Comparison of ENCODE assay signal across 8 cellular contexts in the genomic region with DNA sequence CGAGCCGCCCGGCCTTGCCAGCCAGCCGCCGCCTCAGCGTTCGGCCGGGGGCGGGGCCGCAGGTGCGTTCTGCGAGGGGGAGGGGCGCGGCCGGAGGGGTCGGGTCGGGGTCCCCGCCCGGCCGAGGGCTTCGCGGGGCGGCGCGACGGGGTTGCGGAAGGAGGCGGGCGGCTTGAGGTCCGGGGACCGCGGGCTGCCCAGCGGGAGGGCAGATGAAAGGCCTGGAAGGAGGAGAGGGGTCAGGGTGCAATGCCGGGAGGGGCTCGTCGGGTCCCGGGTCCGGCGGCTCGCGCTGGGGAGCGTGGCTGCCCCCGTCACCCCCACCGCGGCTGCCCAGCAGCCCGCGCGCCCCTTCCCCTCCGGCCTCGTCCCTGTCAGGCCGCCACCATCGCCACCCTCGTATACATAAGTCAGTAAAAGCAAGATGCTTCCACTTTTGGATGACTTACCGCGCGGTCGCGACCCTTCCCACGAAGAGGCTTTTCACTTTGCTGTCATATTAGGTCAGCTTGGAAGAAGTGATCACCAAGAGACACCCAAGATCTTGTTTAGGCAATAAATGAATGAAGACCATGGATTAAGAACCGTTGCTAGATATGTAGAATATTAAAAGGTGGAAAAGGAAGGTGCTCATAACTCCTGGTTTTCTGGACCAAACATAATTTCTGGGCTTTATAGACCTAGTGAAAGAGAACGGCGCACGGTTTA. TPM values are rescaled to one million over a fixed set of nuclear protein-coding genes. Genes with fewer than 3 reads are reported as not detected.
DNase-seq lines count a peak whose midpoint lies in the region; ATAC-seq and TF ChIP-seq lines count a peak whose summit lies in the region.

No MANE protein-coding gene starts in this region.

- no peak for TF ChIP-seq EP300 in sigmoid colon (IDR thresholded peaks at IDR 0.05)

- DNase-seq in AG04450 (ENCODE audit: low read depth, low spot score) (no peak), heart left ventricle (no peak), sigmoid colon (peak; percentile 61), hepatic stellate cell (ENCODE audit: low spot score) (no peak), GM20000 (ENCODE audit: low spot score) (no peak)
- DNase-seq in activated T-helper 1 cell treated with anti-CD3 and anti-CD28 coated beads, Interleukin-12 subunit alpha, Interleukin-12 subunit beta, Interleukin-2, Interleukin-4 antibody, amounts not matched to agents 30 ng/mL and 10 ng/mL and 1 ng/mL, durations not matched to agents 14 hours and 24 hours and 36 hours (ENCODE audit: low spot score) = no peak

- H3K27ac Mint-ChIP-seq in activated T-helper 1 cell treated with anti-CD3 and anti-CD28 coated beads, Interleukin-12 subunit alpha, Interleukin-12 subunit beta, Interleukin-2, Interleukin-4 antibody, amounts not matched to agents 30 ng/mL and 10 ng/mL and 1 ng/mL, durations not matched to agents 14 hours and 24 hours and 36 hours = peak overlapping the region; percentile 73

- H3K27me3 ChIP-seq in AG04450 (ENCODE audit: control insufficient read depth, insufficient read depth, low read length) (no peaks in the 10 kb centered on the region), heart left ventricle (no peaks in the 10 kb centered on the region), sigmoid colon (no peaks in the 10 kb centered on the region)

- ATAC-seq in GM19043 (IDR thresholded peaks at IDR 0.05; ENCODE audit: low read depth, unreplicated experiment) = peak; percentile 4
- peak; percentile 15 for ATAC-seq in HG03439 (IDR thresholded peaks at IDR 0.05; ENCODE audit: unreplicated experiment)
- peak in 2 of 4 donors; percentile 2 to 6 for ATAC-seq in heart left ventricle

- no peaks in the 10 kb centered on the region for H3K27me3 Mint-ChIP-seq in activated T-helper 1 cell treated with anti-CD3 and anti-CD28 coated beads, Interleukin-12 subunit alpha, Interleukin-12 subunit beta, Interleukin-2, Interleukin-4 antibody, amounts not matched to agents 30 ng/mL and 10 ng/mL and 1 ng/mL, durations not matched to agents 14 hours and 24 hours and 36 hours (ENCODE audit: insufficient read depth)

- TF ChIP-seq CTCF in AG04450 (IDR thresholded peaks at IDR 0.05; ENCODE audit: low read depth, low read length) (no peak), heart left ventricle (IDR thresholded peaks at IDR 0.05) (no peak), sigmoid colon (IDR thresholded peaks at IDR 0.05) (no peak), GM20000 (IDR thresholded peaks at IDR 0.05; ENCODE audit: extremely low read depth, missing control alignments) (no peak)

- TF ChIP-seq POLR2A in heart left ventricle (IDR thresholded peaks at IDR 0.05) (no peak), sigmoid colon (IDR thresholded peaks at IDR 0.05) (no peak)

- H3K9me3 Mint-ChIP-seq in activated T-helper 1 cell treated with anti-CD3 and anti-CD28 coated beads, Interleukin-12 subunit alpha, Interleukin-12 subunit beta, Interleukin-2, Interleukin-4 antibody, amounts not matched to agents 30 ng/mL and 10 ng/mL and 1 ng/mL, durations not matched to agents 14 hours and 24 hours and 36 hours = no peaks in the 10 kb centered on the region

- H3K27ac ChIP-seq in AG04450 (ENCODE audit: low read depth, low read length) = no peak overlapping the region
- peak overlapping the region; percentile 97 to 100 (median 100) for H3K27ac ChIP-seq in heart left ventricle
- H3K27ac ChIP-seq in sigmoid colon = peak overlapping the region; percentile 92 to 99 (median 98)

- H3K36me3 Mint-ChIP-seq in activated T-helper 1 cell treated with anti-CD3 and anti-CD28 coated beads, Interleukin-12 subunit alpha, Interleukin-12 subunit beta, Interleukin-2, Interleukin-4 antibody, amounts not matched to agents 30 ng/mL and 10 ng/mL and 1 ng/mL, durations not matched to agents 14 hours and 24 hours and 36 hours (ENCODE audit: low read depth) = peaks cover 10% of the 10 kb centered on the region

- intact Hi-C loops in activated T-helper 1 cell treated with anti-CD3 and anti-CD28 coated beads, Interleukin-12 subunit alpha, Interleukin-12 subunit beta, Interleukin-2, Interleukin-4 antibody, amounts not matched to agents 30 ng/mL and 10 ng/mL and 1 ng/mL, durations not matched to agents 14 hours and 24 hours and 36 hours (cut with micrococcal nuclease) = loop anchor here (1.0 to 2.0 kb wide), 2 partner anchors 544 to 593 kb away; a partner anchor contains a TSS
- intact Hi-C loops in heart left ventricle (cut with DNase I) (loop anchor here in 7 of 10 donors (2.0 to 10.0 kb wide), 7 partner anchors 27 to 267 kb away; no protein-coding TSS in a partner anchor), sigmoid colon (cut with DNase I) (loop anchor here (5.0 kb wide), 2 partner anchors 34 to 56 kb away; no protein-coding TSS in a partner anchor)

- H3K9me3 ChIP-seq in AG04450 (ENCODE audit: control insufficient read depth, insufficient read depth, low read length) (peaks cover 8% of the 10 kb centered on the region; the same call in 1 of the 2 replicates), heart left ventricle (no peaks in the 10 kb centered on the region), sigmoid colon (no peaks in the 10 kb centered on the region)

- H3K4me3 Mint-ChIP-seq in activated T-helper 1 cell treated with anti-CD3 and anti-CD28 coated beads, Interleukin-12 subunit alpha, Interleukin-12 subunit beta, Interleukin-2, Interleukin-4 antibody, amounts not matched to agents 30 ng/mL and 10 ng/mL and 1 ng/mL, durations not matched to agents 14 hours and 24 hours and 36 hours = peak overlapping the region; percentile 98

- H3K4me3 ChIP-seq in AG04450 (ENCODE audit: low read depth, low read length) (peak overlapping the region; percentile 94), heart left ventricle (peak overlapping the region; percentile 80 to 98 (median 94)), sigmoid colon (peak overlapping the region; percentile 77 to 98 (median 97))

- no peaks in the 10 kb centered on the region for H3K36me3 ChIP-seq in heart left ventricle
- no peaks in the 10 kb centered on the region for H3K36me3 ChIP-seq in sigmoid colon

- CTCF ChIA-PET in AG04450 (lab: Charles Lee) = no interaction called here

- H3K4me1 ChIP-seq in heart left ventricle = peaks cover 0 to 22% (median 11%) of the 10 kb centered on the region in 12 donors
- peaks cover 0 to 22% (median 17%) of the 10 kb centered on the region in 4 donors for H3K4me1 ChIP-seq in sigmoid colon

- WGBS in heart left ventricle, 4 donors = 1 to 2% (median 1%) methylated on average over 11 to 63 of the region's 63 CpGs
- 1% methylated on average over 63 of the region's 63 CpGs for WGBS in sigmoid colon, 2 donors

- POLR2A ChIA-PET in AG04450 (lab: Yijun Ruan, JAX) = no interaction called here

- H3K4me1 Mint-ChIP-seq in activated T-helper 1 cell treated with anti-CD3 and anti-CD28 coated beads, Interleukin-12 subunit alpha, Interleukin-12 subunit beta, Interleukin-2, Interleukin-4 antibody, amounts not matched to agents 30 ng/mL and 10 ng/mL and 1 ng/mL, durations not matched to agents 14 hours and 24 hours and 36 hours (ENCODE audit: low read depth) = peaks cover 32% of the 10 kb centered on the region

RNA-seq across cellular contexts. Expression of a gene that starts 0.6 kb away (rescaled TPM):
- polyA plus RNA-seq in AG04450 (2011; rRNA removed) = 67.8 and 69.4 TPM in 2 replicates
- polyA minus RNA-seq in AG04450 (2011; rRNA and poly(A)+ RNA removed) = 25.7 and 33.3 TPM in 2 replicates
- 275 TPM in 2 replicates for total RNA-seq in activated T-helper 1 cell treated with anti-CD3 and anti-CD28 coated beads, Interleukin-12 subunit alpha, Interleukin-12 subunit beta, Interleukin-2, Interleukin-4 antibody, amounts not matched to agents 30 ng/mL and 10 ng/mL and 1 ng/mL, durations not matched to agents 14 hours and 24 hours and 36 hours
- 100 to 1,000 TPM in 8 of 9 donors, 10 to 100 TPM in 1; 55.7 to 202 (median 142) TPM for total RNA-seq in heart left ventricle
- polyA plus RNA-seq in heart left ventricle = 100 to 1,000 TPM; 134 to 195 TPM
- 10 to 100 TPM; 37.6 to 71.2 (median 58.9) TPM for total RNA-seq in sigmoid colon
- polyA plus RNA-seq in sigmoid colon = 100 to 1,000 TPM in 1 of 3 donors, 10 to 100 TPM in 2; 67.3 to 152 (median 82.1) TPM
